8 cellular contexts compared by ENCODE assay signal in the genomic region with DNA sequence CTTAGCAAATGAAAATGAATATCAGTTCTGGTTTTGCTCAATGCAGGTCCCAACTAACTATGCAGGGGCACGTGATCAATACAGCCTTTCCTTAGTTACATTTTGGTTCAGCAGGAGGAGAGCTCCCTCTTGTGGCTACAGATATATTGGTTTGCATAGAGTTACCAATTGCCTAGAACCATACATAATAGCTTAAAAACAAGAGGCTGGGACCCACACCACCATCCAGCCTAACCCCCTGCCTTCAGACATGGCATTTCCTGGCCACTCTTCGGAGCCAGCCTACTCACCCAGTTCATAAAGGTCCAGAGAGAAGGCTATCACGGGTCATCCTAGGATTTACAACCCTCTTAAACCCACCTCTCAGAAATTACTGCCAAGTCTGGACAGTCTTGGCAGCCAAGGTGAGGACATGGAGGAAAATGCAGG. TPM values are rescaled to one million over a fixed set of nuclear protein-coding genes. Genes with fewer than 3 reads are reported as not detected.
DNase-seq lines count a peak whose midpoint lies in the region; ATAC-seq, FAIRE-seq and TF ChIP-seq lines count a peak whose summit lies in the region.

No MANE protein-coding gene starts in this region.

- H3K79me2 ChIP-seq in H1 (ENCODE audit: control insufficient read depth in 1 of 2, insufficient read depth in 2 of 2, low read length in 2 of 2) (no peaks in the 10 kb centered on the region), mesendoderm (ENCODE audit: control insufficient read depth, insufficient read depth, low read length) (no peaks in the 10 kb centered on the region)

- H2BK5ac ChIP-seq in H1 (ENCODE audit: low read depth, low read length) = no peak overlapping the region
- H2BK5ac ChIP-seq in mesendoderm (ENCODE audit: low read length) = no peak overlapping the region

- H2BK15ac ChIP-seq in H1 (ENCODE audit: low read length) = no peak overlapping the region
- no peak overlapping the region for H2BK15ac ChIP-seq in mesendoderm (replicated peaks; ENCODE audit: low read depth)

- no peak overlapping the region for H2BK20ac ChIP-seq in H1 (ENCODE audit: low read length)

- H3K36me3 ChIP-seq in H1 (ENCODE audit: control insufficient read depth in 2 of 4, insufficient read depth in 4 of 4, low read length in 3 of 4) (peaks cover 3 to 36% (median 17%) of the 10 kb centered on the region in 4 experiments; a peak in 7 of 8 replicates), mesendoderm (ENCODE audit: control insufficient read depth, insufficient read depth, low read length) (no peaks in the 10 kb centered on the region), upper lobe of right lung (peaks cover 95% of the 10 kb centered on the region)

- no peak overlapping the region for H3K9ac ChIP-seq in H1 (replicated peaks in 1 of 4; ENCODE audit: extremely low read depth in 1 of 4, low read depth in 3 of 4, low read length in 3 of 4)
- no peak overlapping the region for H3K9ac ChIP-seq in mesendoderm (ENCODE audit: low read length)

- no peak overlapping the region for H4K5ac ChIP-seq in H1 (ENCODE audit: insufficient read length, low read depth, low read length)
- H4K5ac ChIP-seq in mesendoderm (ENCODE audit: low read length) = no peak overlapping the region

- H3K27me3 ChIP-seq in H1 (replicated peaks in 1 of 4; ENCODE audit: control insufficient read depth in 3 of 4, extremely low read depth in 1 of 4, insufficient read depth in 3 of 4, low read length in 3 of 4) (no peaks in the 10 kb centered on the region), mesendoderm (ENCODE audit: insufficient read depth, low read length, poor library complexity) (no peaks in the 10 kb centered on the region), upper lobe of right lung (no peaks in the 10 kb centered on the region)

- ATAC-seq in GM21367 (IDR thresholded peaks at IDR 0.05; ENCODE audit: unreplicated experiment) = peak; percentile 98
- peak; percentile 88 for ATAC-seq in HG03558 (IDR thresholded peaks at IDR 0.05; ENCODE audit: extremely low read depth, unreplicated experiment)
- ATAC-seq in upper lobe of right lung = peak; percentile 99

- H2BK12ac ChIP-seq in H1 (ENCODE audit: low read depth, low read length) = no peak overlapping the region

- intact Hi-C loops in upper lobe of right lung (cut with DNase I) = loop anchor here (5.0 kb wide), 1 partner anchor 171 kb away; no protein-coding TSS in a partner anchor

- H3K56ac ChIP-seq in H1 (replicated peaks; ENCODE audit: insufficient read length, low read depth, low read length) (no peak overlapping the region), mesendoderm (ENCODE audit: low read length) (no peak overlapping the region)

- CTCF ChIA-PET in H1 (lab: Charles Lee; ENCODE audit: partially characterized antibody) = interaction anchor here (0.7 to 5.6 kb wide), 39 partner anchors 8 to 865 kb away, joined by 3 to 98 read pairs (median 6); a partner anchor contains a TSS

- H3K14ac ChIP-seq in H1 (ENCODE audit: insufficient read length) = no peak overlapping the region

- WGBS in H1 (ENCODE audit: extremely low coverage in 1 of 2, insufficient coverage in 1 of 2, insufficient read length in 1 of 2, insufficient replicate concordance in 2 of 2, low coverage in 1 of 2, low lambda C conversion rate in 2 of 2, missing lambda C conversion rate in 1 of 2), 2 experiments = 17% methylated on average over 3 of the region's 3 CpGs; no CpG with 5 or more reads in 1 of the 2 experiments
- WGBS in mesendoderm (ENCODE audit: extremely low coverage, insufficient coverage, low lambda C conversion rate) = no CpG with 5 or more reads among the region's 3 CpGs

- H3K23ac ChIP-seq in H1 (ENCODE audit: insufficient read length) (no peak overlapping the region), mesendoderm (ENCODE audit: low read length) (no peak overlapping the region)

- H3K4ac ChIP-seq in H1 (replicated peaks; ENCODE audit: insufficient read length, low read depth, low read length) = no peak overlapping the region
- no peak overlapping the region for H3K4ac ChIP-seq in mesendoderm (ENCODE audit: low read depth, low read length)

- H3K23me2 ChIP-seq in H1 (ENCODE audit: low read depth, low read length) = no peaks in the 10 kb centered on the region; the same call in 1 of the 2 replicates

- H4K91ac ChIP-seq in H1 (replicated peaks; ENCODE audit: insufficient read length, low read length) = no peak overlapping the region

- H4K8ac ChIP-seq in H1 (ENCODE audit: extremely low read depth, insufficient read depth, low read length) (no peak overlapping the region), mesendoderm (ENCODE audit: low read depth, low read length) (no peak overlapping the region)

- H3K27ac ChIP-seq in H1 (ENCODE audit: low read depth, low read length) = no peak overlapping the region
- H3K27ac ChIP-seq in mesendoderm (ENCODE audit: low read depth, low read length) = no peak overlapping the region
- H3K27ac ChIP-seq in upper lobe of right lung = no peak overlapping the region

- no peaks in the 10 kb centered on the region for H3K9me3 ChIP-seq in H1 (ENCODE audit: insufficient read depth in 2 of 2, low read depth in 1 of 2, low read length in 1 of 2)
- H3K9me3 ChIP-seq in upper lobe of right lung = no peaks in the 10 kb centered on the region

- H3K4me2 ChIP-seq in H1 (ENCODE audit: insufficient read depth in 1 of 2, low read depth in 2 of 2, low read length in 2 of 2) (no peak overlapping the region), mesendoderm (ENCODE audit: low read length) (no peak overlapping the region)

- H2AFZ ChIP-seq in H1 (ENCODE audit: low read length) = no peak overlapping the region

- peak; percentile 83 to 85 for TF ChIP-seq RAD21 in H1 (IDR thresholded peaks at IDR 0.05 in 1 of 2, conservative IDR thresholded peaks at IDR 0.05 in 1 of 2; ENCODE audit: low read depth in 2 of 2, low read length in 2 of 2)

- H2AK5ac ChIP-seq in H1 (ENCODE audit: low read depth, low read length) (no peak overlapping the region), mesendoderm (ENCODE audit: low read length) (no peak overlapping the region)

- peak; percentile 87 for FAIRE-seq in H1 (lab: Jason Lieb, UNC)

- POLR2A ChIA-PET in H1 (lab: Charles Lee; ENCODE audit: partially characterized antibody) = interaction anchor here (0.8 to 1.1 kb wide), 5 partner anchors 9 to 167 kb away, joined by 3 to 5 read pairs (median 3); a partner anchor contains a TSS

- H3K4me3 ChIP-seq in H1 (ENCODE audit: extremely low read depth in 1 of 4, insufficient read depth in 2 of 4, low read depth in 3 of 4, low read length in 4 of 4) = no peak overlapping the region
- H3K4me3 ChIP-seq in mesendoderm (ENCODE audit: low read length) = no peak overlapping the region
- no peak overlapping the region for H3K4me3 ChIP-seq in upper lobe of right lung

- H3K4me1 ChIP-seq in H1 (replicated peaks in 1 of 4; ENCODE audit: control insufficient read depth in 3 of 4, insufficient read depth in 4 of 4, low read length in 3 of 4) (0 out of 7 replicates have a peak, but pooled peaks cover 0 to 2% (median 0%) of the 10 kb centered on the region in 4 experiments), mesendoderm (ENCODE audit: control insufficient read depth, low read depth, low read length) (no peaks in the 10 kb centered on the region), upper lobe of right lung (no peaks in the 10 kb centered on the region)

- H3K79me1 ChIP-seq in H1 (ENCODE audit: low read depth, low read length) (no peaks in the 10 kb centered on the region), mesendoderm (ENCODE audit: low read length) (no peaks in the 10 kb centered on the region)

- no peak for TF ChIP-seq EP300 in H1 (IDR thresholded peaks at IDR 0.05; ENCODE audit: borderline replicate concordance in 1 of 2, low read depth in 2 of 2, low read length in 2 of 2)

- no peak for TF ChIP-seq POLR2A in H1 (IDR thresholded peaks at IDR 0.05; ENCODE audit: control extremely low read depth in 1 of 2, low read depth in 2 of 2, low read length in 2 of 2)

- peaks cover 2 to 3% of the 10 kb centered on the region in 2 experiments for H4K20me1 ChIP-seq in H1 (replicated peaks in 1 of 2; ENCODE audit: control insufficient read depth in 1 of 2, insufficient read depth in 2 of 2, low read length in 2 of 2)

- H3K18ac ChIP-seq in H1 (ENCODE audit: extremely low read depth, low read length) (no peak overlapping the region), mesendoderm (ENCODE audit: low read length) (no peak overlapping the region)

- peak; percentile 84 for DNase-seq in EH (ENCODE audit: low read depth)
- DNase-seq in NCI-H524 (lab: John Stamatoyannopoulos, UW) = peak; percentile 65 to 72
- peak; percentile 23 to 60 for DNase-seq in activated CD4-positive, alpha-beta T cell treated with anti-CD3 and anti-CD28 coated beads for 4 hours
- DNase-seq in H1 (ENCODE audit: low read depth in 1 of 2, low spot score in 2 of 2) = peak in 1 of 2 experiments; percentile 55
- DNase-seq in mesendoderm = peak; percentile 87
- DNase-seq in upper lobe of right lung = no peak

- H2BK120ac ChIP-seq in H1 (replicated peaks; ENCODE audit: low read depth, low read length) (no peak overlapping the region), mesendoderm (ENCODE audit: low read depth, low read length) (no peak overlapping the region)

- TF ChIP-seq CTCF in H1 (IDR thresholded peaks at IDR 0.05; ENCODE audit: control extremely low read depth in 1 of 3, insufficient read depth in 1 of 3, low read depth in 1 of 3, low read length in 3 of 3) = peak in 2 of 3 experiments; percentile 63 to 82; a peak in 3 of 4 replicates
- peak; percentile 84 for TF ChIP-seq CTCF in upper lobe of right lung (IDR thresholded peaks at IDR 0.05)

TF ChIP-seq in H1, 55 proteins besides CTCF, POLR2A, EP300 and RAD21 (continues in another document):
- no peak for TF ChIP-seq KDM1A (IDR thresholded peaks at IDR 0.05; ENCODE audit: borderline replicate concordance, low read length)
- TF ChIP-seq, protein P1, sequence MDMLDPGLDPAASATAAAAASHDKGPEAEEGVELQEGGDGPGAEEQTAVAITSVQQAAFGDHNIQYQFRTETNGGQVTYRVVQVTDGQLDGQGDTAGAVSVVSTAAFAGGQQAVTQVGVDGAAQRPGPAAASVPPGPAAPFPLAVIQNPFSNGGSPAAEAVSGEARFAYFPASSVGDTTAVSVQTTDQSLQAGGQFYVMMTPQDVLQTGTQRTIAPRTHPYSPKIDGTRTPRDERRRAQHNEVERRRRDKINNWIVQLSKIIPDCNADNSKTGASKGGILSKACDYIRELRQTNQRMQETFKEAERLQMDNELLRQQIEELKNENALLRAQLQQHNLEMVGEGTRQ (IDR thresholded peaks at IDR 0.05; ENCODE audit: low read length) = peak; percentile 92

RNA-seq across cellular contexts. Expression of a gene that starts 10.5 kb away (rescaled TPM):
- total RNA-seq in H1 (2021; fragmentation: NEBNext Ultra II Directional; extraction: Animal tissue kit (Norgen Biotek cat#: 25700)) = 16.9 and 18.0 TPM in 2 replicates
- 5.4 and 5.5 TPM in 2 replicates for polyA plus RNA-seq in H1 (2011; rRNA removed)
- 7.3 TPM for polyA plus RNA-seq in H1 (2011; cell fraction: cytosol; rRNA removed)
- 23.0 TPM for polyA plus RNA-seq in H1 (2011; cell fraction: nucleus; rRNA removed)
- polyA plus RNA-seq in H1 (2012, experiment 1 of 2) = 8.4 to 12.8 TPM (median 11.1 TPM) in 4 replicates
- polyA plus RNA-seq in H1 (2012, experiment 2 of 2) = 0.50 TPM
- polyA plus RNA-seq in H1 (2013, experiment 1 of 2) = 15.0 TPM
- 12.5 TPM for polyA plus RNA-seq in H1 (2013, experiment 2 of 2)
- polyA minus RNA-seq in H1 (2011; rRNA and poly(A)+ RNA removed) = 13.9 and 20.2 TPM in 2 replicates
- polyA minus RNA-seq in H1 (2011; cell fraction: cytosol; rRNA and poly(A)+ RNA removed) = 9.6 TPM
- polyA minus RNA-seq in H1 (2011; cell fraction: nucleus; rRNA and poly(A)+ RNA removed) = 38.9 TPM
- 9.4 TPM for polyA plus RNA-seq in mesendoderm (2013, experiment 1 of 2)
- 11.3 TPM for polyA plus RNA-seq in mesendoderm (2013, experiment 2 of 2)
- 37.8 TPM for total RNA-seq in upper lobe of right lung
